21 cellular contexts compared by ENCODE assay signal in the genomic region with DNA sequence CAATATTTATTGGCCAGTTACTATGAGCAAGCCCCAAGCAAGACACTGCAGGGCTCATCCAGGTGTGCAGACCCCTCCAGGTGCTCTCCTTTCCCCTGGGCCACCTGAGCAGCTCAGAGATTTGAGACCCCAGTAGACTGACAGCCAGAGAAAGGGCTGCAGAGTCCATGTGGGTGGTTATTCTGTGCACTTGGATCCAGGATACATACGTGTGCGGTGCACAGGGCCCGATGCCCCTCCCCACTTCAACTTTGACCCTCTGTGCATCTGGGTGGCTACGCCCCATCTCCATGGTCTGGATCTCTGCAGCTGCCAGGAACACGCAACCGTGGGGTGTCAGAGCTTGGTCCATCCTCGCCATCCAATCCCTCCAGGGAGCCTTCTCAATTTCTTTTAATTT.
"Had no signal": no experiment of that assay in that cellular context is flagged by ENCODE, and none has a peak within 500 bp of the region (broad histone marks: within the 10 kb centered on the region; RNA-seq: fewer than 3 reads in every experiment).

No MANE protein-coding gene starts in this region.

- H3K27me3 Mint-ChIP-seq: activated CD4-positive, alpha-beta T cell treated with anti-CD3 and anti-CD28 coated beads for 36 hours; activated naive CD8-positive, alpha-beta T cell treated with anti-CD3 and anti-CD28 coated beads, Interleukin-2, amount 50 U/mL, for 24 hours; stimulated activated naive B cell treated with anti-CD40 and anti-IgM and Interleukin-4, amounts not matched to agents 10 μg/mL and 1 μg/mL and 100 μg/mL, for 72 hours had no signal

- DNase-seq: activated CD4-positive, alpha-beta T cell treated with anti-CD3 and anti-CD28 coated beads for 36 hours; activated CD4-positive, alpha-beta T cell treated with anti-CD3 and anti-CD28 coated beads, Interleukin-2, amount 50 U/mL, for 4 hours; activated CD4-positive, CD25-positive, alpha-beta regulatory T cell; activated CD8-positive, alpha-beta memory T cell treated with anti-CD3 and anti-CD28 coated beads for 24 hours; activated gamma-delta T cell; activated naive CD4-positive, alpha-beta T cell treated with anti-CD3 and anti-CD28 coated beads, Interleukin-2, amount 50 U/mL, for 16 hours; activated naive CD8-positive, alpha-beta T cell treated with anti-CD3 and anti-CD28 coated beads, Interleukin-2, amount 50 U/mL, for 24 hours; colonic mucosa; effector memory CD4-positive, alpha-beta T cell; erythroblast; kidney glomerular epithelial cell; mesendoderm; mucosa of descending colon; nephron progenitor cell; pancreas; retina; small intestine; stimulated activated CD4-positive, alpha-beta T cell treated with anti-CD3 and anti-CD28 coated beads, Interleukin-1b, Interleukin-23, amount 100 ng/mL, for 48 hours; stimulated activated naive B cell treated with anti-CD40 and anti-IgM and Interleukin-4, amounts not matched to agents 10 μg/mL and 1 μg/mL and 100 μg/mL, for 72 hours; stomach; thyroid gland had no signal

- ATAC-seq: activated CD4-positive, alpha-beta T cell treated with anti-CD3 and anti-CD28 coated beads for 36 hours; activated naive CD8-positive, alpha-beta T cell treated with anti-CD3 and anti-CD28 coated beads, Interleukin-2, amount 50 U/mL, for 24 hours; stimulated activated naive B cell treated with anti-CD40 and anti-IgM and Interleukin-4, amounts not matched to agents 10 μg/mL and 1 μg/mL and 100 μg/mL, for 72 hours had no signal

- H3K27ac Mint-ChIP-seq: activated CD4-positive, alpha-beta T cell treated with anti-CD3 and anti-CD28 coated beads for 36 hours; activated naive CD8-positive, alpha-beta T cell treated with anti-CD3 and anti-CD28 coated beads, Interleukin-2, amount 50 U/mL, for 24 hours; nephron progenitor cell; stimulated activated naive B cell treated with anti-CD40 and anti-IgM and Interleukin-4, amounts not matched to agents 10 μg/mL and 1 μg/mL and 100 μg/mL, for 72 hours had no signal

- H3K4me3 Mint-ChIP-seq: activated CD4-positive, alpha-beta T cell treated with anti-CD3 and anti-CD28 coated beads for 36 hours; activated naive CD8-positive, alpha-beta T cell treated with anti-CD3 and anti-CD28 coated beads, Interleukin-2, amount 50 U/mL, for 24 hours; nephron progenitor cell; stimulated activated naive B cell treated with anti-CD40 and anti-IgM and Interleukin-4, amounts not matched to agents 10 μg/mL and 1 μg/mL and 100 μg/mL, for 72 hours had no signal

- H3K9me3 Mint-ChIP-seq: activated naive CD8-positive, alpha-beta T cell treated with anti-CD3 and anti-CD28 coated beads, Interleukin-2, amount 50 U/mL, for 24 hours; nephron progenitor cell; stimulated activated naive B cell treated with anti-CD40 and anti-IgM and Interleukin-4, amounts not matched to agents 10 μg/mL and 1 μg/mL and 100 μg/mL, for 72 hours had no signal
